9 cellular contexts compared by ENCODE assay signal in genomic region chr17:3888343-3889171, GRCh38. TPM values are rescaled to one million over a fixed set of nuclear protein-coding genes. Genes with fewer than 3 reads are reported as not detected.
DNase-seq lines count a peak whose midpoint lies in the region; ATAC-seq and TF ChIP-seq lines count a peak whose summit lies in the region.
"Had no signal": no experiment of that assay in that cellular context is flagged by ENCODE, and none has a peak within 500 bp of the region (broad histone marks: within the 10 kb centered on the region; RNA-seq: fewer than 3 reads in every experiment).

No MANE protein-coding gene starts in this region.

- no peak for ATAC-seq in stimulated activated naive CD8-positive, alpha-beta T cell treated with anti-CD3 and anti-CD28 coated beads, Interleukin-15, amount 100 ng/mL, for 72 hours
- no peak for ATAC-seq in GM21529 (IDR thresholded peaks at IDR 0.05; ENCODE audit: unreplicated experiment)
- no peak for ATAC-seq in GM21723 (IDR thresholded peaks at IDR 0.05; ENCODE audit: unreplicated experiment)
- no peak for ATAC-seq in HG02852 (IDR thresholded peaks at IDR 0.05; ENCODE audit: unreplicated experiment)

- H3K9me3 Mint-ChIP-seq in stimulated activated naive CD8-positive, alpha-beta T cell treated with anti-CD3 and anti-CD28 coated beads, Interleukin-15, amount 100 ng/mL, for 72 hours = no peaks in the 10 kb centered on the region

- H3K4me1 Mint-ChIP-seq in stimulated activated naive CD8-positive, alpha-beta T cell treated with anti-CD3 and anti-CD28 coated beads, Interleukin-15, amount 100 ng/mL, for 72 hours = peaks cover 57% of the 10 kb centered on the region

- peak; percentile 94 for DNase-seq in HCEC 1CT
- peak; percentile 94 for DNase-seq in RWPE1 (ENCODE audit: low spot score)
- peak; percentile 83 for DNase-seq in fibroblast of the conjunctiva (ENCODE audit: low read depth)
- DNase-seq in posterior vena cava (ENCODE audit: low spot score) = peak; percentile 94
- no peak for DNase-seq in stimulated activated naive CD8-positive, alpha-beta T cell treated with anti-CD3 and anti-CD28 coated beads, Interleukin-15, amount 100 ng/mL, for 72 hours

- TF ChIP-seq CTCF in RWPE1 (conservative IDR thresholded peaks at IDR 0.05; ENCODE audit: low read depth) = no peak

- POLR2A ChIA-PET in RWPE1 (lab: Yijun Ruan, JAX; ENCODE audit: low non-redundant PET) = no interaction called here

- H3K27ac ChIP-seq in RWPE1 = peak overlapping the region; percentile 96

- H3K4me3 Mint-ChIP-seq in stimulated activated naive CD8-positive, alpha-beta T cell treated with anti-CD3 and anti-CD28 coated beads, Interleukin-15, amount 100 ng/mL, for 72 hours = no peak overlapping the region

- H3K27me3 Mint-ChIP-seq in stimulated activated naive CD8-positive, alpha-beta T cell treated with anti-CD3 and anti-CD28 coated beads, Interleukin-15, amount 100 ng/mL, for 72 hours = no peaks in the 10 kb centered on the region

- intact Hi-C loops in posterior vena cava (cut with DNase I) = no loop called here

- CTCF ChIA-PET in RWPE1 (lab: Yijun Ruan, JAX) = no interaction called here

- H3K27ac Mint-ChIP-seq in stimulated activated naive CD8-positive, alpha-beta T cell treated with anti-CD3 and anti-CD28 coated beads, Interleukin-15, amount 100 ng/mL, for 72 hours = peak overlapping the region in 1 of 2 donors; percentile 61

RNA-seq across cellular contexts. Expression of gene CAMKK1, which starts 4.3 kb away (rescaled TPM):
- 10 to 100 TPM in 1 of 2 donors, 1 to 10 TPM in 1; 7.1 to 11.8 TPM for total RNA-seq in posterior vena cava

RNA-seq across cellular contexts. Expression of gene P2RX1, which starts 27.7 kb away (rescaled TPM):
- total RNA-seq in posterior vena cava = 100 to 1,000 TPM in 1 of 2 donors, 10 to 100 TPM in 1; 71.0 to 115 TPM
- total RNA-seq: RPMI7951 had no signal

RNA-seq across cellular contexts. Expression of gene NCBP3, which starts 42.5 kb away (rescaled TPM):
- 10 to 100 TPM; 22.3 to 22.8 TPM for total RNA-seq in posterior vena cava

Comparison
In these comparisons a context has a peak if more than half of its experiments do, and no peak if none do; other contexts are left out.
1. DNase-seq: peak in HCEC 1CT (single experiment), RWPE1 (single experiment), fibroblast of the conjunctiva (single experiment) and posterior vena cava (single experiment); none in stimulated activated naive CD8-positive, alpha-beta T cell treated with anti-CD3 and anti-CD28 coated beads, Interleukin-15, amount 100 ng/mL, for 72 hours (0 of 2).